Comparison of ENCODE assay signal across 10 cellular contexts in genomic region chr2:109513749-109514588, GRCh38.
DNase-seq lines count a peak whose midpoint lies in the region; ATAC-seq and TF ChIP-seq lines count a peak whose summit lies in the region.
"Had no signal": no experiment of that assay in that cellular context is flagged by ENCODE, and none has a peak within 500 bp of the region (broad histone marks: within the 10 kb centered on the region; RNA-seq: fewer than 3 reads in every experiment).

No MANE protein-coding gene starts in this region.

- TF ChIP-seq CTCF in HFFc6 (IDR thresholded peaks at IDR 0.05) (no peak), Panc1 (IDR thresholded peaks at IDR 0.05) (no peak), fibroblast of villous mesenchyme (IDR thresholded peaks at IDR 0.05; ENCODE audit: insufficient read depth, low read depth, low read length) (no peak)

- H3K27ac Mint-ChIP-seq in HFFc6, result peak overlapping the region; percentile 92
- H3K27ac Mint-ChIP-seq: T-helper 1 cell treated with Interleukin-12 subunit alpha and Interleukin-12 subunit beta and Interleukin-4 antibody, amounts not matched to agents 30 μg/mL and 1 μg/mL, for 36 hours had no signal

- no peaks in the 10 kb centered on the region for H3K36me3 Mint-ChIP-seq in HFFc6 (ENCODE audit: low read depth)

- POLR2A ChIA-PET in Panc1 (lab: Charles Lee), result no interaction called here

- intact Hi-C loops in Panc1 (cut with micrococcal nuclease; ENCODE audit: unreplicated experiment), result no loop called here

- peaks cover 6% of the 10 kb centered on the region; the same call in 1 of the 2 replicates for H3K9me3 Mint-ChIP-seq in HFFc6
- H3K9me3 Mint-ChIP-seq: T-helper 1 cell treated with Interleukin-12 subunit alpha and Interleukin-12 subunit beta and Interleukin-4 antibody, amounts not matched to agents 30 μg/mL and 1 μg/mL, for 36 hours had no signal

- no peaks in the 10 kb centered on the region for H3K27me3 ChIP-seq in Panc1 (ENCODE audit: control insufficient read depth, insufficient read depth, low read length)
- H3K27me3 ChIP-seq: neutrophil had no signal

- H3K4me3 ChIP-seq in Panc1 (ENCODE audit: low read depth in 2 of 2, low read length in 2 of 2) (no peak overlapping the region), fibroblast of villous mesenchyme (ENCODE audit: low read depth, low read length) (no peak overlapping the region)

- peaks cover 2% of the 10 kb centered on the region; the same call in 1 of the 2 replicates for H3K27me3 Mint-ChIP-seq in HFFc6 (ENCODE audit: insufficient read depth)

- CTCF ChIA-PET in Panc1 (lab: Charles Lee), result no interaction called here

- ATAC-seq in GM18861 (IDR thresholded peaks at IDR 0.05; ENCODE audit: unreplicated experiment), result peak; percentile 59
- peak; percentile 16; the same call in 1 of the 2 replicates for ATAC-seq in Panc1

- peak; percentile 89 for DNase-seq in HFFc6
- DNase-seq in Panc1 (ENCODE audit: low read depth, low spot score), result no peak
- peak; percentile 96 for DNase-seq in fibroblast of villous mesenchyme (ENCODE audit: low read depth)
- DNase-seq in smooth muscle cell of the brain vasculature (ENCODE audit: low read depth, low spot score), result peak; percentile 29
- no peak for DNase-seq in effector CD4-positive, alpha-beta T cell
- DNase-seq in Ammon's horn (ENCODE audit: low spot score), result no peak
- DNase-seq in NCI-H2171 treated with DMSO at 0.1 percent for 48 hours (lab: John Stamatoyannopoulos, UW), result no peak

- H3K27ac ChIP-seq in Panc1 (ENCODE audit: low read length), result no peak overlapping the region
- H3K27ac ChIP-seq: neutrophil had no signal

- BruUV-seq in Panc1 (replicated peaks; lab: Mats Ljungman, UMichigan), result no TSS peak

- peaks cover 15% of the 10 kb centered on the region for H3K4me1 Mint-ChIP-seq in HFFc6 (ENCODE audit: low read depth)

- H3K4me1 ChIP-seq in Panc1 (ENCODE audit: control insufficient read depth, insufficient read depth, low read length), result peaks cover 6% of the 10 kb centered on the region

- H3K36me3 ChIP-seq in Panc1 (ENCODE audit: control insufficient read depth, insufficient read depth, low read length), result no peaks in the 10 kb centered on the region
- H3K36me3 ChIP-seq: neutrophil had no signal

- in situ Hi-C loops in Panc1 (cut with HindIII; ENCODE audit: low pct_unique_long_range_greater_than_20kb, low sequenced_read_pairs), result no loop called here

- no peaks in the 10 kb centered on the region for H3K9me3 ChIP-seq in Panc1 (ENCODE audit: control insufficient read depth, insufficient read depth, low read depth, low read length)
- H3K9me3 ChIP-seq: neutrophil had no signal

- H3K4me3 Mint-ChIP-seq in HFFc6, result peak overlapping the region; percentile 45; the same call in 1 of the 2 replicates
- H3K4me3 Mint-ChIP-seq: T-helper 1 cell treated with Interleukin-12 subunit alpha and Interleukin-12 subunit beta and Interleukin-4 antibody, amounts not matched to agents 30 μg/mL and 1 μg/mL, for 36 hours had no signal

Comparison
In these comparisons a context has a peak if more than half of its experiments do, and no peak if none do; other contexts are left out.
1. DNase-seq: peak in HFFc6 (single experiment), fibroblast of villous mesenchyme (single experiment) and smooth muscle cell of the brain vasculature (single experiment); none in Panc1 (single experiment), effector CD4-positive, alpha-beta T cell (single experiment), Ammon's horn (single experiment) and NCI-H2171 treated with DMSO at 0.1 percent for 48 hours (single experiment).